In the genomic region with DNA sequence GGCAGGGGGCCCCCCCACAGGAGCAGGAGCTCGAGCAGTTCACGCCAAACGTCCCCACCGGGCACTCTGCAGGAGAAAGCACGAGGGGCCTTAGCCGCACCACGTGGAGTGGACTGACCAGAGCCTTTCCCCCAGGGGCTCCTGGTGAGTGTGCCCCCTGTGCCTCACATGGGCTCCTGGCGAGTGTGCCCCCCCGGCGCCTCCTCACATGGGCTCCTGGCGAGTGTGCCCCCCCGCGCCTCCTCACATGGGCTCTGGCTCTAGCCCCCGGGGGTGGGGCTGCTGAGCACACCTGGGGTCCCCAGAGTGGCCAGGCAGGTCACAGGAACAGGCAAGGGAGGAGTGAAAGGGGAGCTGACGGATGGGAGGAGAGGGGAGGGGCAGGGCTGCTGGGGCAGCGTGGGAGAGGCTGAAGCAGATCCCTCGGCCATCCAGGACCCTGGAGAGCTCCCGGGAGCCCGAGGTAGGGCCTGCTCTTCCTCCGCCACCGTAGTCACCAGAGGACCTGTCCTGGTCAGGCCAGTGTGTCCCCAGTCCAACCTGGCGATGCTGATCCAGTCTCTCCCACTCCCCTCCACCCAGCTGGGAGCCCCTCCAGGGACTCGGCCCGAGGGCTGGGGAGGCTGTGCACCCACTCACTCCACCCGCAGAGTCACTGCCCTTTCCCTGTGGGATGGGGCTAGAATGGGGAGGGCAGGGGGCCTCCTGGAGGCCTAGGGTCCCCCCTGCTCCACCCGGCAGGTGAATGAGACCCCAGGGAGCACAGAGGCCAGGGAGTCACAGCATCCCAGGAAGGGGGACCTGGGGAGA, we compare ENCODE assay signal across 1 cellular context.
A peak's percentile ranks its signal among the peaks of the same experiment; 100 is the strongest.
TF ChIP-seq lines count a peak whose summit lies in the region.

No MANE protein-coding gene starts in this region.

TF ChIP-seq in HEK293, 187 proteins besides CTCF, POLR2A, EP300 and RAD21 (continued from another document):
- TF ChIP-seq, protein P1, sequence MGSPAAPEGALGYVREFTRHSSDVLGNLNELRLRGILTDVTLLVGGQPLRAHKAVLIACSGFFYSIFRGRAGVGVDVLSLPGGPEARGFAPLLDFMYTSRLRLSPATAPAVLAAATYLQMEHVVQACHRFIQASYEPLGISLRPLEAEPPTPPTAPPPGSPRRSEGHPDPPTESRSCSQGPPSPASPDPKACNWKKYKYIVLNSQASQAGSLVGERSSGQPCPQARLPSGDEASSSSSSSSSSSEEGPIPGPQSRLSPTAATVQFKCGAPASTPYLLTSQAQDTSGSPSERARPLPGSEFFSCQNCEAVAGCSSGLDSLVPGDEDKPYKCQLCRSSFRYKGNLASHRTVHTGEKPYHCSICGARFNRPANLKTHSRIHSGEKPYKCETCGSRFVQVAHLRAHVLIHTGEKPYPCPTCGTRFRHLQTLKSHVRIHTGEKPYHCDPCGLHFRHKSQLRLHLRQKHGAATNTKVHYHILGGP (tag by site-specific recombination; IDR thresholded peaks at IDR 0.05), result no peak
- no peak for TF ChIP-seq ZNF837 (tag by site-specific recombination; IDR thresholded peaks at IDR 0.05)
- TF ChIP-seq, protein P2, sequence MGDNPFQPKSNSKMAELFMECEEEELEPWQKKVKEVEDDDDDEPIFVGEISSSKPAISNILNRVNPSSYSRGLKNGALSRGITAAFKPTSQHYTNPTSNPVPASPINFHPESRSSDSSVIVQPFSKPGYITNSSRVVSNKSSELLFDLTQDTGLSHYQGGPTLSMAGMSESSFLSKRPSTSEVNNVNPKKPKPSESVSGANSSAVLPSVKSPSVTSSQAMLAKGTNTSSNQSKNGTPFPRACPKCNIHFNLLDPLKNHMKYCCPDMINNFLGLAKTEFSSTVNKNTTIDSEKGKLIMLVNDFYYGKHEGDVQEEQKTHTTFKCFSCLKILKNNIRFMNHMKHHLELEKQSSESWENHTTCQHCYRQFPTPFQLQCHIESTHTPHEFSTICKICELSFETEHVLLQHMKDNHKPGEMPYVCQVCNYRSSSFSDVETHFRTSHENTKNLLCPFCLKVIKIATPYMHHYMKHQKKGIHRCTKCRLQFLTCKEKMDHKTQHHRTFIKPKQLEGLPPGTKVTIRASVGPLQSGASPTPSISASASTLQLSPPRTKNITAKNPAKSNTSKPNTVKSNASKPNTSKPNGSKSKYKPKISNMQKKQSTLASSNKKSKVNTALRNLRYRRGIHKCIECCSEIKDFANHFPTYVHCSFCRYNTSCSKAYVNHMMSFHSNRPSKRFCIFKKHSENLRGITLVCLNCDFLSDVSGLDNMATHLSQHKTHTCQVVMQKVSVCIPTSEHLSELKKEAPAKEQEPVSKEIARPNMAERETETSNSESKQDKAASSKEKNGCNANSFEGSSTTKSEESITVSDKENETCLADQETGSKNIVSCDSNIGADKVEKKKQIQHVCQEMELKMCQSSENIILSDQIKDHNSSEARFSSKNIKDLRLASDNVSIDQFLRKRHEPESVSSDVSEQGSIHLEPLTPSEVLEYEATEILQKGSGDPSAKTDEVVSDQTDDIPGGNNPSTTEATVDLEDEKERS (tag by site-specific recombination; IDR thresholded peaks at IDR 0.05), result no peak
- no peak for TF ChIP-seq ZSCAN16 (tag by site-specific recombination; IDR thresholded peaks at IDR 0.05)
- no peak for TF ChIP-seq KLF7 (tag by site-specific recombination; IDR thresholded peaks at IDR 0.05; ENCODE audit: borderline replicate concordance)
- TF ChIP-seq ZNF776 (tag by site-specific recombination; IDR thresholded peaks at IDR 0.05; ENCODE audit: borderline replicate concordance), result no peak
- TF ChIP-seq ZBTB1 (tag by site-specific recombination; IDR thresholded peaks at IDR 0.05), result no peak
- TF ChIP-seq, protein P3, sequence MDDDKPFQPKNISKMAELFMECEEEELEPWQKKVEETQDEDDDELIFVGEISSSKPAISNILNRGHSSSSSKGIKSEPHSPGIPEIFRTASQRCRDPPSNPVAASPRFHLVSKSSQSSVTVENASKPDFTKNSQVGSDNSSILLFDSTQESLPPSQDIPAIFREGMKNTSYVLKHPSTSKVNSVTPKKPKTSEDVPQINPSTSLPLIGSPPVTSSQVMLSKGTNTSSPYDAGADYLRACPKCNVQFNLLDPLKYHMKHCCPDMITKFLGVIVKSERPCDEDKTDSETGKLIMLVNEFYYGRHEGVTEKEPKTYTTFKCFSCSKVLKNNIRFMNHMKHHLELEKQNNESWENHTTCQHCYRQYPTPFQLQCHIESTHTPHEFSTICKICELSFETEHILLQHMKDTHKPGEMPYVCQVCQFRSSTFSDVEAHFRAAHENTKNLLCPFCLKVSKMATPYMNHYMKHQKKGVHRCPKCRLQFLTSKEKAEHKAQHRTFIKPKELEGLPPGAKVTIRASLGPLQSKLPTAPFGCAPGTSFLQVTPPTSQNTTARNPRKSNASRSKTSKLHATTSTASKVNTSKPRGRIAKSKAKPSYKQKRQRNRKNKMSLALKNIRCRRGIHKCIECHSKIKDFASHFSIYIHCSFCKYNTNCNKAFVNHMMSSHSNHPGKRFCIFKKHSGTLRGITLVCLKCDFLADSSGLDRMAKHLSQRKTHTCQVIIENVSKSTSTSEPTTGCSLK (tag by site-specific recombination; IDR thresholded peaks at IDR 0.05), result no peak
- TF ChIP-seq ZNF311 (tag by site-specific recombination; IDR thresholded peaks at IDR 0.05; ENCODE audit: borderline replicate concordance), result no peak
- no peak for TF ChIP-seq GFI1B (tag by site-specific recombination; IDR thresholded peaks at IDR 0.05)
- no peak for TF ChIP-seq ZNF792 (tag by site-specific recombination; IDR thresholded peaks at IDR 0.05)
- TF ChIP-seq ZFHX2 (tag by site-specific recombination; conservative IDR thresholded peaks at IDR 0.05), result peak; percentile 58; the same call in 1 of the 2 replicates
- no peak for TF ChIP-seq ZNF529 (tag by site-specific recombination; IDR thresholded peaks at IDR 0.05; ENCODE audit: insufficient replicate concordance)
- TF ChIP-seq MEIS1 (CRISPR knock-in tag; IDR thresholded peaks at IDR 0.05; ENCODE audit: borderline replicate concordance), result no peak
- peak; percentile 41; the same call in 1 of the 2 replicates for TF ChIP-seq EGR2 (tag by site-specific recombination; IDR thresholded peaks at IDR 0.05; ENCODE audit: low read depth)
- no peak for TF ChIP-seq SALL2 (tag by site-specific recombination; IDR thresholded peaks at IDR 0.05; ENCODE audit: borderline replicate concordance)
- no peak for TF ChIP-seq KLF1 (tag by site-specific recombination; IDR thresholded peaks at IDR 0.05)
- no peak for TF ChIP-seq ZNF549 (tag by site-specific recombination; IDR thresholded peaks at IDR 0.05)
- no peak for TF ChIP-seq ZNF514 (tag by site-specific recombination; IDR thresholded peaks at IDR 0.05)
- TF ChIP-seq, protein P4, sequence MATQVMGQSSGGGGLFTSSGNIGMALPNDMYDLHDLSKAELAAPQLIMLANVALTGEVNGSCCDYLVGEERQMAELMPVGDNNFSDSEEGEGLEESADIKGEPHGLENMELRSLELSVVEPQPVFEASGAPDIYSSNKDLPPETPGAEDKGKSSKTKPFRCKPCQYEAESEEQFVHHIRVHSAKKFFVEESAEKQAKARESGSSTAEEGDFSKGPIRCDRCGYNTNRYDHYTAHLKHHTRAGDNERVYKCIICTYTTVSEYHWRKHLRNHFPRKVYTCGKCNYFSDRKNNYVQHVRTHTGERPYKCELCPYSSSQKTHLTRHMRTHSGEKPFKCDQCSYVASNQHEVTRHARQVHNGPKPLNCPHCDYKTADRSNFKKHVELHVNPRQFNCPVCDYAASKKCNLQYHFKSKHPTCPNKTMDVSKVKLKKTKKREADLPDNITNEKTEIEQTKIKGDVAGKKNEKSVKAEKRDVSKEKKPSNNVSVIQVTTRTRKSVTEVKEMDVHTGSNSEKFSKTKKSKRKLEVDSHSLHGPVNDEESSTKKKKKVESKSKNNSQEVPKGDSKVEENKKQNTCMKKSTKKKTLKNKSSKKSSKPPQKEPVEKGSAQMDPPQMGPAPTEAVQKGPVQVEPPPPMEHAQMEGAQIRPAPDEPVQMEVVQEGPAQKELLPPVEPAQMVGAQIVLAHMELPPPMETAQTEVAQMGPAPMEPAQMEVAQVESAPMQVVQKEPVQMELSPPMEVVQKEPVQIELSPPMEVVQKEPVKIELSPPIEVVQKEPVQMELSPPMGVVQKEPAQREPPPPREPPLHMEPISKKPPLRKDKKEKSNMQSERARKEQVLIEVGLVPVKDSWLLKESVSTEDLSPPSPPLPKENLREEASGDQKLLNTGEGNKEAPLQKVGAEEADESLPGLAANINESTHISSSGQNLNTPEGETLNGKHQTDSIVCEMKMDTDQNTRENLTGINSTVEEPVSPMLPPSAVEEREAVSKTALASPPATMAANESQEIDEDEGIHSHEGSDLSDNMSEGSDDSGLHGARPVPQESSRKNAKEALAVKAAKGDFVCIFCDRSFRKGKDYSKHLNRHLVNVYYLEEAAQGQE (tag by site-specific recombination; IDR thresholded peaks at IDR 0.05), result peak; percentile 99
- TF ChIP-seq ZIC2 (tag by site-specific recombination; IDR thresholded peaks at IDR 0.05), result peak; percentile 40
- no peak for TF ChIP-seq ZBTB17 (tag by site-specific recombination; IDR thresholded peaks at IDR 0.05)
- TF ChIP-seq, protein P5, sequence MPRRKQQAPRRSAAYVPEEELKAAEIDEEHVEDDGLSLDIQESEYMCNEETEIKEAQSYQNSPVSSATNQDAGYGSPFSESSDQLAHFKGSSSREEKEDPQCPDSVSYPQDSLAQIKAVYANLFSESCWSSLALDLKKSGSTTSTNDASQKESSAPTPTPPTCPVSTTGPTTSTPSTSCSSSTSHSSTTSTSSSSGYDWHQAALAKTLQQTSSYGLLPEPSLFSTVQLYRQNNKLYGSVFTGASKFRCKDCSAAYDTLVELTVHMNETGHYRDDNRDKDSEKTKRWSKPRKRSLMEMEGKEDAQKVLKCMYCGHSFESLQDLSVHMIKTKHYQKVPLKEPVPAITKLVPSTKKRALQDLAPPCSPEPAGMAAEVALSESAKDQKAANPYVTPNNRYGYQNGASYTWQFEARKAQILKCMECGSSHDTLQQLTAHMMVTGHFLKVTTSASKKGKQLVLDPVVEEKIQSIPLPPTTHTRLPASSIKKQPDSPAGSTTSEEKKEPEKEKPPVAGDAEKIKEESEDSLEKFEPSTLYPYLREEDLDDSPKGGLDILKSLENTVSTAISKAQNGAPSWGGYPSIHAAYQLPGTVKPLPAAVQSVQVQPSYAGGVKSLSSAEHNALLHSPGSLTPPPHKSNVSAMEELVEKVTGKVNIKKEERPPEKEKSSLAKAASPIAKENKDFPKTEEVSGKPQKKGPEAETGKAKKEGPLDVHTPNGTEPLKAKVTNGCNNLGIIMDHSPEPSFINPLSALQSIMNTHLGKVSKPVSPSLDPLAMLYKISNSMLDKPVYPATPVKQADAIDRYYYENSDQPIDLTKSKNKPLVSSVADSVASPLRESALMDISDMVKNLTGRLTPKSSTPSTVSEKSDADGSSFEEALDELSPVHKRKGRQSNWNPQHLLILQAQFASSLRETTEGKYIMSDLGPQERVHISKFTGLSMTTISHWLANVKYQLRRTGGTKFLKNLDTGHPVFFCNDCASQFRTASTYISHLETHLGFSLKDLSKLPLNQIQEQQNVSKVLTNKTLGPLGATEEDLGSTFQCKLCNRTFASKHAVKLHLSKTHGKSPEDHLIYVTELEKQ (tag by site-specific recombination; IDR thresholded peaks at IDR 0.05; ENCODE audit: borderline replicate concordance), result no peak
- no peak for TF ChIP-seq ZNF146 (tag by site-specific recombination; IDR thresholded peaks at IDR 0.05)
- TF ChIP-seq, protein P6, sequence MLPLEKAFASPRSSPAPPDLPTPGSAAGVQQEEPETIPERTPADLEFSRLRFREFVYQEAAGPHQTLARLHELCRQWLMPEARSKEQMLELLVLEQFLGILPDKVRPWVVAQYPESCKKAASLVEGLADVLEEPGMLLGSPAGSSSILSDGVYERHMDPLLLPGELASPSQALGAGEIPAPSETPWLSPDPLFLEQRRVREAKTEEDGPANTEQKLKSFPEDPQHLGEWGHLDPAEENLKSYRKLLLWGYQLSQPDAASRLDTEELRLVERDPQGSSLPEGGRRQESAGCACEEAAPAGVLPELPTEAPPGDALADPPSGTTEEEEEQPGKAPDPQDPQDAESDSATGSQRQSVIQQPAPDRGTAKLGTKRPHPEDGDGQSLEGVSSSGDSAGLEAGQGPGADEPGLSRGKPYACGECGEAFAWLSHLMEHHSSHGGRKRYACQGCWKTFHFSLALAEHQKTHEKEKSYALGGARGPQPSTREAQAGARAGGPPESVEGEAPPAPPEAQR (tag by site-specific recombination; IDR thresholded peaks at IDR 0.05), result no peak
- no peak for TF ChIP-seq ZSCAN30 (tag by site-specific recombination; IDR thresholded peaks at IDR 0.05)
- no peak for TF ChIP-seq ZNF654 (tag by site-specific recombination; IDR thresholded peaks at IDR 0.05; ENCODE audit: low read depth)
- no peak for TF ChIP-seq ZNF423 (tag by site-specific recombination; IDR thresholded peaks at IDR 0.05)
- no peak for TF ChIP-seq ZFP41 (tag by site-specific recombination; IDR thresholded peaks at IDR 0.05; ENCODE audit: borderline replicate concordance)
- TF ChIP-seq ZNF223 (tag by site-specific recombination; IDR thresholded peaks at IDR 0.05), result no peak
- no peak for TF ChIP-seq ZNF624 (tag by site-specific recombination; IDR thresholded peaks at IDR 0.05)
- TF ChIP-seq GLIS2 (tag by site-specific recombination; IDR thresholded peaks at IDR 0.05), result no peak
TF ChIP-seq in HEK293: peak in this region for 4.
